Comparison of ENCODE assay signal across 1 cellular context in genomic region chr15:95162967-95163531, GRCh38.
TF ChIP-seq lines count a peak whose summit lies in the region.

No MANE protein-coding gene starts in this region.

TF ChIP-seq in K562, 482 proteins besides CTCF, POLR2A, EP300 and RAD21 (continued from another document):
- TF ChIP-seq HDAC1 (IDR thresholded peaks at IDR 0.05) (0 out of 4 replicates have a peak, but pooled peaks of 1 of the 2 experiments have one; percentile 36), ZNF354B (CRISPR knock-in tag; IDR thresholded peaks at IDR 0.05) (no peak), FOSL1 (tag; conservative IDR thresholded peaks at IDR 0.05) (0 out of 2 replicates have a peak, but pooled peaks have one; percentile 21), SMAD3 (CRISPR knock-in tag; conservative IDR thresholded peaks at IDR 0.05) (no peak), ETS2 (tag; IDR thresholded peaks at IDR 0.05; ENCODE audit: borderline replicate concordance, poor library complexity, severe bottlenecking) (no peak), NCOA2 (IDR thresholded peaks at IDR 0.05; ENCODE audit: partially characterized antibody in 2 of 2) (no peak), CBFA2T3 (IDR thresholded peaks at IDR 0.05) (peak; percentile 29; the same call in 1 of the 2 replicates), BRCA1 (IDR thresholded peaks at IDR 0.05) (no peak), BRCA1 (CRISPR knock-in tag; IDR thresholded peaks at IDR 0.05) (no peak), TBL1XR1 (IDR thresholded peaks at IDR 0.05; ENCODE audit: low read length in 2 of 2) (no peak)
- TF ChIP-seq, protein P1, sequence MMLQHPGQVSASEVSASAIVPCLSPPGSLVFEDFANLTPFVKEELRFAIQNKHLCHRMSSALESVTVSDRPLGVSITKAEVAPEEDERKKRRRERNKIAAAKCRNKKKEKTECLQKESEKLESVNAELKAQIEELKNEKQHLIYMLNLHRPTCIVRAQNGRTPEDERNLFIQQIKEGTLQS (IDR thresholded peaks at IDR 0.05) = 0 out of 2 replicates have a peak, but pooled peaks have one; percentile 10
- TF ChIP-seq, protein P1 (CRISPR knock-in tag; conservative IDR thresholded peaks at IDR 0.05) = no peak
- TF ChIP-seq, protein P2, sequence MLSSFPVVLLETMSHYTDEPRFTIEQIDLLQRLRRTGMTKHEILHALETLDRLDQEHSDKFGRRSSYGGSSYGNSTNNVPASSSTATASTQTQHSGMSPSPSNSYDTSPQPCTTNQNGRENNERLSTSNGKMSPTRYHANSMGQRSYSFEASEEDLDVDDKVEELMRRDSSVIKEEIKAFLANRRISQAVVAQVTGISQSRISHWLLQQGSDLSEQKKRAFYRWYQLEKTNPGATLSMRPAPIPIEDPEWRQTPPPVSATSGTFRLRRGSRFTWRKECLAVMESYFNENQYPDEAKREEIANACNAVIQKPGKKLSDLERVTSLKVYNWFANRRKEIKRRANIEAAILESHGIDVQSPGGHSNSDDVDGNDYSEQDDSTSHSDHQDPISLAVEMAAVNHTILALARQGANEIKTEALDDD (IDR thresholded peaks at IDR 0.05) = peak; percentile 29; the same call in 1 of the 2 replicates
